9 cellular contexts compared by ENCODE assay signal in genomic region chr5:125484272-125485002, GRCh38.
DNase-seq lines count a peak whose midpoint lies in the region; TF ChIP-seq lines count a peak whose summit lies in the region.
"Had no signal": no experiment of that assay in that cellular context is flagged by ENCODE, and none has a peak within 500 bp of the region (broad histone marks: within the 10 kb centered on the region; RNA-seq: fewer than 3 reads in every experiment).

No MANE protein-coding gene starts in this region.

- CTCF ChIA-PET in SK-N-SH (lab: Yijun Ruan, JAX) = interaction anchor here (0.6 to 3.9 kb wide), 6 partner anchors 64 to 1024 kb away, joined by 3 to 16 read pairs (median 4); no protein-coding TSS in a partner anchor

- peaks cover 31% of the 10 kb centered on the region for H3F3A ChIP-seq in SK-N-SH (replicated peaks; ENCODE audit: insufficient read depth)

- H3K9me3 ChIP-seq in SK-N-SH (no peaks in the 10 kb centered on the region), trophoblast cell (ENCODE audit: insufficient read depth, low read depth, low read length) (no peaks in the 10 kb centered on the region)

- no peak overlapping the region for H3K18ac ChIP-seq in trophoblast cell (ENCODE audit: low read length)

- no peaks in the 10 kb centered on the region for H3K27me3 ChIP-seq in SK-N-SH (ENCODE audit: insufficient read depth)
- H3K27me3 ChIP-seq in trophoblast cell (ENCODE audit: insufficient read depth, low read length) = no peaks in the 10 kb centered on the region

- peaks cover 7% of the 10 kb centered on the region; the same call in 1 of the 2 replicates for H4K20me1 ChIP-seq in SK-N-SH (ENCODE audit: insufficient read depth)

- no peaks in the 10 kb centered on the region for H3K79me2 ChIP-seq in SK-N-SH (ENCODE audit: insufficient read depth)
- no peaks in the 10 kb centered on the region for H3K79me2 ChIP-seq in trophoblast cell (ENCODE audit: control insufficient read depth, insufficient read depth, low read length, poor library complexity)

- H3K36me3 ChIP-seq in SK-N-SH (replicated peaks in 1 of 2; ENCODE audit: control insufficient read depth in 1 of 2, insufficient read depth in 2 of 2, low read length in 1 of 2) (no peaks in the 10 kb centered on the region), trophoblast cell (ENCODE audit: control insufficient read depth in 1 of 2, insufficient read depth in 2 of 2, low read length in 2 of 2) (no peaks in the 10 kb centered on the region)

- POLR2A ChIA-PET in SK-N-SH (lab: Yijun Ruan, JAX) = interaction anchor here (0.6 to 4.0 kb wide), 14 partner anchors 45 to 849 kb away, joined by 3 to 64 read pairs (median 6); no protein-coding TSS in a partner anchor

- H2AK5ac ChIP-seq in trophoblast cell (ENCODE audit: low read length) = no peak overlapping the region

- H3K9ac ChIP-seq in SK-N-SH (peak overlapping the region; percentile 31; the same call in 1 of the 2 replicates), trophoblast cell (ENCODE audit: low read length) (no peak overlapping the region)

- H2BK12ac ChIP-seq in trophoblast cell (ENCODE audit: low read length) = peak overlapping the region; percentile 82

- no peak for TF ChIP-seq RAD21 in SK-N-SH (IDR thresholded peaks at IDR 0.05; ENCODE audit: low read length)

- no peak for TF ChIP-seq CTCF in SK-N-SH (IDR thresholded peaks at IDR 0.05)

- 1% methylated on average over 8 of the region's 8 CpGs for WGBS in SK-N-SH (ENCODE audit: low lambda C conversion rate)
- WGBS in trophoblast cell (ENCODE audit: extremely low coverage, insufficient coverage, insufficient read length) = no CpG with 5 or more reads among the region's 8 CpGs

- DNase-seq in DMS153 treated with DMSO at 0.1 percent for 48 hours (lab: John Stamatoyannopoulos, UW; ENCODE audit: unreplicated experiment) (peak; percentile 75), DMS153 (lab: John Stamatoyannopoulos, UW) (no peak), SK-N-SH (peak; percentile 13), glomerular endothelial cell (ENCODE audit: extremely low read depth, low read depth, low spot score) (peak; percentile 66), trophoblast cell (no peak), SIG-M5 (lab: John Stamatoyannopoulos, UW) (no peak), cerebellar nuclear complex (lab: John Stamatoyannopoulos, UW) (no peak), NCI-H1048 (lab: John Stamatoyannopoulos, UW) (no peak)
- DNase-seq: activated B cell treated with CpG ODN at 0.5 μM for 24 hours had no signal

- no peak overlapping the region for H4K8ac ChIP-seq in trophoblast cell (ENCODE audit: low read depth, low read length)

- H3K79me1 ChIP-seq in trophoblast cell (ENCODE audit: low read length) = no peaks in the 10 kb centered on the region

- H3K27ac ChIP-seq in SK-N-SH (ENCODE audit: low read depth in 2 of 2, low read length in 1 of 2) (peak overlapping the region; percentile 83 to 100), trophoblast cell (ENCODE audit: low read depth, low read length) (peak overlapping the region; percentile 45)

- H3K4me2 ChIP-seq in SK-N-SH (peak overlapping the region; percentile 58), trophoblast cell (ENCODE audit: low read length) (no peak overlapping the region)

- H3K23ac ChIP-seq in trophoblast cell (ENCODE audit: low read length) = no peak overlapping the region

- peak overlapping the region; percentile 2 for H2BK5ac ChIP-seq in trophoblast cell (ENCODE audit: low read depth, low read length, poor library complexity)

- H3K4me1 ChIP-seq in SK-N-SH (ENCODE audit: control insufficient read depth in 1 of 2, insufficient read depth in 2 of 2, low read depth in 1 of 2, low read length in 1 of 2) (peaks cover 29 to 68% of the 10 kb centered on the region in 2 experiments; a peak in 3 of 4 replicates), trophoblast cell (ENCODE audit: control insufficient read depth in 1 of 2, insufficient read depth in 2 of 2, low read length in 2 of 2) (peaks cover 4 to 7% of the 10 kb centered on the region in 2 experiments)

- H4K12ac ChIP-seq in trophoblast cell (ENCODE audit: low read depth, low read length) = no peak overlapping the region

- H3K14ac ChIP-seq in trophoblast cell (ENCODE audit: low read length) = no peak overlapping the region

- no peak overlapping the region for H2AFZ ChIP-seq in SK-N-SH (ENCODE audit: low read depth)
- no peak overlapping the region for H2AFZ ChIP-seq in trophoblast cell (ENCODE audit: insufficient read depth, low read length, poor library complexity)

- peak overlapping the region in 1 of 2 experiments; percentile 25 for H3K4me3 ChIP-seq in SK-N-SH (ENCODE audit: low read depth in 2 of 2, low read length in 1 of 2)
- no peak overlapping the region for H3K4me3 ChIP-seq in trophoblast cell (ENCODE audit: low read depth, low read length)

- no peak overlapping the region for H4K91ac ChIP-seq in trophoblast cell (ENCODE audit: low read depth, low read length)

- H2BK120ac ChIP-seq in trophoblast cell (ENCODE audit: insufficient read depth, low read length, poor library complexity) = no peak overlapping the region

- TF ChIP-seq EP300 in SK-N-SH (IDR thresholded peaks at IDR 0.05; ENCODE audit: borderline replicate concordance in 1 of 2, low read depth in 1 of 2, low read length in 1 of 2) = peak; percentile 56 to 98

- H3K4ac ChIP-seq in trophoblast cell (ENCODE audit: low read depth, low read length) = no peak overlapping the region

- no peaks in the 10 kb centered on the region for H3K9me2 ChIP-seq in SK-N-SH

TF ChIP-seq in SK-N-SH, 30 proteins besides CTCF, POLR2A, EP300 and RAD21 (continues in another document):
- peak; percentile 30; the same call in 1 of the 2 replicates for TF ChIP-seq YY1 (IDR thresholded peaks at IDR 0.05; ENCODE audit: low read depth)
- TF ChIP-seq MXI1 (IDR thresholded peaks at IDR 0.05; ENCODE audit: low read depth, low read length) = no peak; the same call in 1 of the 2 replicates
- no peak for TF ChIP-seq GABPA (IDR thresholded peaks at IDR 0.05; ENCODE audit: low read depth)
- TF ChIP-seq RFX5 (IDR thresholded peaks at IDR 0.05; ENCODE audit: low read length) = no peak
- TF ChIP-seq, protein P1, sequence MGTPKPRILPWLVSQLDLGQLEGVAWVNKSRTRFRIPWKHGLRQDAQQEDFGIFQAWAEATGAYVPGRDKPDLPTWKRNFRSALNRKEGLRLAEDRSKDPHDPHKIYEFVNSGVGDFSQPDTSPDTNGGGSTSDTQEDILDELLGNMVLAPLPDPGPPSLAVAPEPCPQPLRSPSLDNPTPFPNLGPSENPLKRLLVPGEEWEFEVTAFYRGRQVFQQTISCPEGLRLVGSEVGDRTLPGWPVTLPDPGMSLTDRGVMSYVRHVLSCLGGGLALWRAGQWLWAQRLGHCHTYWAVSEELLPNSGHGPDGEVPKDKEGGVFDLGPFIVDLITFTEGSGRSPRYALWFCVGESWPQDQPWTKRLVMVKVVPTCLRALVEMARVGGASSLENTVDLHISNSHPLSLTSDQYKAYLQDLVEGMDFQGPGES (IDR thresholded peaks at IDR 0.05; ENCODE audit: low read depth, low read length) = no peak
- peak; percentile 83; the same call in 1 of the 2 replicates for TF ChIP-seq MEF2A (IDR thresholded peaks at IDR 0.05; ENCODE audit: borderline replicate concordance, low read depth)
- 0 out of 2 replicates have a peak, but pooled peaks have one; percentile 42 for TF ChIP-seq FOXJ3 (CRISPR knock-in tag; IDR thresholded peaks at IDR 0.05)
- no peak for TF ChIP-seq SMC3 (IDR thresholded peaks at IDR 0.05; ENCODE audit: low read depth, low read length)
- no peak; the same call in 1 of the 2 replicates for TF ChIP-seq SIN3A (IDR thresholded peaks at IDR 0.05; ENCODE audit: borderline replicate concordance, low read depth, low read length)
- peak; percentile 94 for TF ChIP-seq NFIC (IDR thresholded peaks at IDR 0.05; ENCODE audit: borderline replicate concordance)
- TF ChIP-seq, protein P2, sequence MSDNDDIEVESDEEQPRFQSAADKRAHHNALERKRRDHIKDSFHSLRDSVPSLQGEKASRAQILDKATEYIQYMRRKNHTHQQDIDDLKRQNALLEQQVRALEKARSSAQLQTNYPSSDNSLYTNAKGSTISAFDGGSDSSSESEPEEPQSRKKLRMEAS (IDR thresholded peaks at IDR 0.05; ENCODE audit: low read depth) = peak; percentile 20; the same call in 1 of the 2 replicates
- TF ChIP-seq GATA2 (CRISPR knock-in tag; IDR thresholded peaks at IDR 0.05) = no peak
- TF ChIP-seq POLR2AphosphoS5 (IDR thresholded peaks at IDR 0.05; ENCODE audit: low read depth, low read length) = no peak; the same call in 1 of the 2 replicates
- TF ChIP-seq, protein P3, sequence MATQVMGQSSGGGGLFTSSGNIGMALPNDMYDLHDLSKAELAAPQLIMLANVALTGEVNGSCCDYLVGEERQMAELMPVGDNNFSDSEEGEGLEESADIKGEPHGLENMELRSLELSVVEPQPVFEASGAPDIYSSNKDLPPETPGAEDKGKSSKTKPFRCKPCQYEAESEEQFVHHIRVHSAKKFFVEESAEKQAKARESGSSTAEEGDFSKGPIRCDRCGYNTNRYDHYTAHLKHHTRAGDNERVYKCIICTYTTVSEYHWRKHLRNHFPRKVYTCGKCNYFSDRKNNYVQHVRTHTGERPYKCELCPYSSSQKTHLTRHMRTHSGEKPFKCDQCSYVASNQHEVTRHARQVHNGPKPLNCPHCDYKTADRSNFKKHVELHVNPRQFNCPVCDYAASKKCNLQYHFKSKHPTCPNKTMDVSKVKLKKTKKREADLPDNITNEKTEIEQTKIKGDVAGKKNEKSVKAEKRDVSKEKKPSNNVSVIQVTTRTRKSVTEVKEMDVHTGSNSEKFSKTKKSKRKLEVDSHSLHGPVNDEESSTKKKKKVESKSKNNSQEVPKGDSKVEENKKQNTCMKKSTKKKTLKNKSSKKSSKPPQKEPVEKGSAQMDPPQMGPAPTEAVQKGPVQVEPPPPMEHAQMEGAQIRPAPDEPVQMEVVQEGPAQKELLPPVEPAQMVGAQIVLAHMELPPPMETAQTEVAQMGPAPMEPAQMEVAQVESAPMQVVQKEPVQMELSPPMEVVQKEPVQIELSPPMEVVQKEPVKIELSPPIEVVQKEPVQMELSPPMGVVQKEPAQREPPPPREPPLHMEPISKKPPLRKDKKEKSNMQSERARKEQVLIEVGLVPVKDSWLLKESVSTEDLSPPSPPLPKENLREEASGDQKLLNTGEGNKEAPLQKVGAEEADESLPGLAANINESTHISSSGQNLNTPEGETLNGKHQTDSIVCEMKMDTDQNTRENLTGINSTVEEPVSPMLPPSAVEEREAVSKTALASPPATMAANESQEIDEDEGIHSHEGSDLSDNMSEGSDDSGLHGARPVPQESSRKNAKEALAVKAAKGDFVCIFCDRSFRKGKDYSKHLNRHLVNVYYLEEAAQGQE (IDR thresholded peaks at IDR 0.05; ENCODE audit: low read depth, low read length) = peak; percentile 44
- TF ChIP-seq ELF1 (IDR thresholded peaks at IDR 0.05) = no peak
- peak; percentile 95 for TF ChIP-seq JUND (IDR thresholded peaks at IDR 0.05)

Comparison
In these comparisons a context has a peak if more than half of its experiments do, and no peak if none do; other contexts are left out.
1. DNase-seq: peak in DMS153 treated with DMSO at 0.1 percent for 48 hours (single experiment), SK-N-SH (single experiment) and glomerular endothelial cell (single experiment); none in DMS153 (single experiment), trophoblast cell (0 of 2), SIG-M5 (single experiment), cerebellar nuclear complex (0 of 2) and NCI-H1048 (single experiment).